Comparison of ENCODE assay signal across 33 cellular contexts in genomic region chr7:2675256-2675764, GRCh38. TPM values are rescaled to one million over a fixed set of nuclear protein-coding genes. Genes with fewer than 3 reads are reported as not detected.
"Had no signal": no experiment of that assay in that cellular context is flagged by ENCODE, and none has a peak within 500 bp of the region (broad histone marks: within the 10 kb centered on the region; RNA-seq: fewer than 3 reads in every experiment).

No MANE protein-coding gene starts in this region.

- H3K27ac ChIP-seq: adrenal gland, body of pancreas, brain microvascular endothelial cell, breast epithelium, VCaP had no signal

- DNase-seq: activated B cell treated with CpG ODN at 0.5 μM for 24 hours; activated CD4-positive, alpha-beta memory T cell treated with anti-CD3 and anti-CD28 coated beads for 36 hours; activated CD4-positive, alpha-beta T cell treated with anti-CD3 and anti-CD28 coated beads for 4 hours; activated CD4-positive, alpha-beta T cell treated with anti-CD3 and anti-CD28 coated beads, Interleukin-2, amount 10 ng/mL, durations not matched to agents 24 days and 14 days; activated CD4-positive, alpha-beta T cell treated with anti-CD3 and anti-CD28 coated beads, Interleukin-2, amount 50 U/mL, for 1 hour; activated CD4-positive, alpha-beta T cell treated with anti-CD3 and anti-CD28 coated beads, Interleukin-2, amount 50 U/mL, for 4 hours; activated CD4-positive, CD25-positive, alpha-beta regulatory T cell treated with anti-CD3 and anti-CD28 coated beads, Interleukin-2, amount 50 U/mL, for 72 hours; activated CD8-positive, alpha-beta memory T cell treated with anti-CD3 and anti-CD28 coated beads, Interleukin-2, amount 50 U/mL, for 4 hours; activated CD8-positive, alpha-beta T cell treated with anti-CD3 and anti-CD28 coated beads for 36 hours; activated effector memory CD4-positive, alpha-beta T cell treated with anti-CD3 and anti-CD28 coated beads, Interleukin-2, amount 50 U/mL, for 16 hours; activated gamma-delta T cell treated with Interleukin-2 at 50 U/mL for 16 hours; activated naive CD4-positive, alpha-beta T cell; activated naive CD4-positive, alpha-beta T cell treated with anti-CD3 and anti-CD28 coated beads for 36 hours; activated naive CD4-positive, alpha-beta T cell treated with anti-CD3 and anti-CD28 coated beads, Interleukin-2, amount 50 U/mL, for 16 hours; activated naive CD8-positive, alpha-beta T cell treated with anti-CD3 and anti-CD28 coated beads for 36 hours; activated T-cell treated with anti-CD3 and anti-CD28 coated beads for 4 hours; activated T-cell treated with anti-CD3 and anti-CD28 coated beads, Interleukin-2, amount 50 U/mL, for 1 hour; activated T-cell treated with anti-CD3 and anti-CD28 coated beads, Interleukin-2, amount 50 U/mL, for 4 hours; activated T-cell treated with anti-CD3 and anti-CD28 coated beads, Interleukin-2, amount 50 U/mL, for 72 hours; adrenal gland; amniotic stem cell; aorta; body of pancreas; brain microvascular endothelial cell; central memory CD4-positive, alpha-beta T cell; T-helper 1 cell; T-helper 2 cell; T-helper 9 cell had no signal

- H3K27me3 ChIP-seq: adrenal gland, body of pancreas, brain microvascular endothelial cell had no signal

- H3K9me3 ChIP-seq: adrenal gland had no signal

- H3K36me3 ChIP-seq: adrenal gland, brain microvascular endothelial cell, breast epithelium had no signal

- H3K4me3 ChIP-seq: adrenal gland, body of pancreas, breast epithelium had no signal

- ATAC-seq: activated CD8-positive, alpha-beta T cell treated with anti-CD3 and anti-CD28 coated beads for 36 hours; activated naive CD4-positive, alpha-beta T cell treated with anti-CD3 and anti-CD28 coated beads, Interleukin-2, amount 50 U/mL, for 72 hours; activated T-cell treated with anti-CD3 and anti-CD28 coated beads, Interleukin-2, amount 50 U/mL, for 4 hours; activated T-cell treated with anti-CD3 and anti-CD28 coated beads, Interleukin-2, amount 50 U/mL, for 72 hours; activated T-helper 17 cell treated with anti-CD3 and anti-CD28 coated beads, Interleukin-2, amount 50 U/mL, for 72 hours; body of pancreas had no signal

- H3K4me1 ChIP-seq: adrenal gland, body of pancreas, breast epithelium had no signal

RNA-seq across cellular contexts. Expression of gene AMZ1, which starts 12.7 kb away (rescaled TPM):
- total RNA-seq: activated CD4-positive, alpha-beta T cell treated with anti-CD3 and anti-CD28 coated beads, Interleukin-2, amount 10 ng/mL, durations not matched to agents 24 days and 14 days; activated CD8-positive, alpha-beta memory T cell treated with anti-CD3 and anti-CD28 coated beads for 36 hours; body of pancreas had no signal
